Comparison of ENCODE assay signal across 14 cellular contexts in genomic region chr1:33610864-33611455, GRCh38.
"Had no signal": no experiment of that assay in that cellular context is flagged by ENCODE, and none has a peak within 500 bp of the region (broad histone marks: within the 10 kb centered on the region; RNA-seq: fewer than 3 reads in every experiment).

No MANE protein-coding gene starts in this region.

- DNase-seq: colonic mucosa; effector CD4-positive, alpha-beta T cell; endodermal cell; erythroblast; islet precursor cell; mucosa of descending colon; naive thymus-derived CD8-positive, alpha-beta T cell; posterior cingulate gyrus; small intestine; stimulated activated CD4-positive, alpha-beta T cell treated with anti-CD3 and anti-CD28 coated beads, Interleukin-12 subunit alpha, Interleukin-12 subunit beta, amount 100 ng/mL, for 4 hours; stimulated activated naive CD4-positive, alpha-beta T cell; stomach; substantia nigra had no signal

- ATAC-seq: left lung; mucosa of descending colon; naive thymus-derived CD8-positive, alpha-beta T cell had no signal
